ENCODE assay signal across 16 cellular contexts in the genomic region with DNA sequence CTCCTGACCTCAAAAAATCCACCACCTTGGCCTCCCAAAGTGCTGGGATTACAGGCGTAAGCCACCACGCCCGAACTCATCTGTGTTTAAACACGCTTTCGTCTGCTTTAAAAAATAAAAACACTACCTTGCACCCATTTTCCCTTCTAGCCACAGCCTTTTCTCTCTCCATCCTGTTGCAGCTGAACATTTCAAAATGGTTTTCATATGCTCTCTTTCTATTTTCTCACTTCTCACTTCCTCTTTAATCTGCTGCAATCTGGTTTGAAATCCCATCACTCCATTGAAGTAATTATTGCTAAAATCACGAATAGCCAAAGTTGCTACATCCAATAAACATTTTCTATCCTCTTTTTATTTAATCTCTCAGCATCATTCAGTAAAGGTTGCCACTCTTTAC.
DNase-seq lines count a peak whose midpoint lies in the region; ATAC-seq and TF ChIP-seq lines count a peak whose summit lies in the region.
"Had no signal": no experiment of that assay in that cellular context is flagged by ENCODE, and none has a peak within 500 bp of the region (broad histone marks: within the 10 kb centered on the region; RNA-seq: fewer than 3 reads in every experiment).

No MANE protein-coding gene starts in this region.

- no peak for TF ChIP-seq CTCF in GM12865 (IDR thresholded peaks at IDR 0.05; ENCODE audit: insufficient read depth, low read depth, low read length, missing control alignments)
- TF ChIP-seq CTCF in RWPE1 (conservative IDR thresholded peaks at IDR 0.05; ENCODE audit: low read depth): no peak

- CTCF ChIA-PET in RWPE1 (lab: Yijun Ruan, JAX): no interaction called here

- peak; percentile 51 for ATAC-seq in GM19455 (IDR thresholded peaks at IDR 0.05; ENCODE audit: unreplicated experiment)
- ATAC-seq in HG02852 (IDR thresholded peaks at IDR 0.05; ENCODE audit: unreplicated experiment): peak; percentile 68
- peak; percentile 54 for ATAC-seq in HG03575 (IDR thresholded peaks at IDR 0.05; ENCODE audit: extremely low read depth, insufficient number of reproducible peaks, low FRiP score, unreplicated experiment)
- ATAC-seq: A549, left ventricle myocardium superior, upper lobe of right lung had no signal

- H3K4me3 ChIP-seq in GM12865 (ENCODE audit: low read depth, low read length): no peak overlapping the region
- H3K4me3 ChIP-seq: A549, colonic mucosa, upper lobe of right lung had no signal

- POLR2A ChIA-PET in RWPE1 (lab: Yijun Ruan, JAX; ENCODE audit: low non-redundant PET): no interaction called here

- H3K27ac ChIP-seq in RWPE1: no peak overlapping the region
- H3K27ac ChIP-seq: A549, colonic mucosa, upper lobe of right lung had no signal

- DNase-seq in GM12865 (ENCODE audit: low read depth) (peak; percentile 38), SW480 (ENCODE audit: low spot score) (no peak), GOT3 (lab: John Stamatoyannopoulos, UW) (no peak), RWPE1 (ENCODE audit: low spot score) (no peak), retina (no peak)
- DNase-seq: amniotic stem cell, colonic mucosa, H9, hippocampal formation, left ventricle myocardium superior, MM.1S, upper lobe of right lung had no signal
